In genomic region chr20:49482621-49483017, GRCh38 we compare ENCODE assay signal across 9 cellular contexts. TPM values are rescaled to one million over a fixed set of nuclear protein-coding genes. Genes with fewer than 3 reads are reported as not detected.
DNase-seq lines count a peak whose midpoint lies in the region; ATAC-seq and TF ChIP-seq lines count a peak whose summit lies in the region.
"Had no signal": no experiment of that assay in that cellular context is flagged by ENCODE, and none has a peak within 500 bp of the region (broad histone marks: within the 10 kb centered on the region; RNA-seq: fewer than 3 reads in every experiment).

KCNB1 (minus strand) TSS chr20:49482668; CDS start chr20:49482480, 188 bp downstream.

- ATAC-seq in IMR-90 (ENCODE audit: low read depth) (peak; percentile 69), HG03097 (IDR thresholded peaks at IDR 0.05; ENCODE audit: low FRiP score, unreplicated experiment) (no peak)

- intact Hi-C loops in IMR-90 (cut with micrococcal nuclease) = loop anchor here (5.0 to 10.0 kb wide), 2 partner anchors 50 to 98 kb away; no protein-coding TSS in a partner anchor

- TF ChIP-seq RAD21 in IMR-90 (IDR thresholded peaks at IDR 0.05; ENCODE audit: low read length) = no peak

- no peak within 1 kb of the TSS for H3K56ac ChIP-seq in IMR-90 (ENCODE audit: extremely low read depth, insufficient read depth, low read length)

- no peak within 1 kb of the TSS for H3K4me3 ChIP-seq in IMR-90 (ENCODE audit: insufficient read depth, low read depth, low read length)
- H3K4me3 ChIP-seq in esophagus (ENCODE audit: low read depth in 1 of 2, low read length in 2 of 2) = peak within 1 kb of the TSS in 1 of 2 donors; percentile 33

- no peak within 1 kb of the TSS for H3K9ac ChIP-seq in IMR-90 (ENCODE audit: low read depth, low read length)

- no peak within 1 kb of the TSS for H4K91ac ChIP-seq in IMR-90 (ENCODE audit: insufficient read depth, low read depth, low read length)

- H3K36me3 ChIP-seq in IMR-90 (ENCODE audit: control insufficient read depth, insufficient read depth, low read length) = no peaks in the 10 kb centered on the region
- no peaks in the 10 kb centered on the region for H3K36me3 ChIP-seq in esophagus (ENCODE audit: control insufficient read depth in 2 of 2, insufficient read depth in 2 of 2, low read length in 1 of 2)

- H3K9me3 ChIP-seq in IMR-90 (ENCODE audit: control insufficient read depth, insufficient read depth, low read length) = 0 out of 2 replicates have a peak, but pooled peaks cover 1% of the 10 kb centered on the region
- H3K9me3 ChIP-seq in esophagus (ENCODE audit: control insufficient read depth in 2 of 2, insufficient read depth in 1 of 2, low read depth in 1 of 2, low read length in 1 of 2) = no peaks in the 10 kb centered on the region

- no peak within 1 kb of the TSS for H4K5ac ChIP-seq in IMR-90 (ENCODE audit: low read depth, low read length)

- no peak within 1 kb of the TSS for H2BK120ac ChIP-seq in IMR-90 (ENCODE audit: low read depth, low read length)

- CTCF ChIA-PET in IMR-90 (lab: Yijun Ruan, JAX) = no interaction called here

- H3K27ac ChIP-seq in IMR-90 (ENCODE audit: insufficient read depth, low read length) (no peak within 1 kb of the TSS), esophagus (ENCODE audit: low read depth in 2 of 2, low read length in 1 of 2) (peak within 1 kb of the TSS; percentile 26 to 43)
- H3K27ac ChIP-seq: C4-2B had no signal

- H3K27me3 ChIP-seq in IMR-90 (ENCODE audit: control insufficient read depth, insufficient read depth, low read length) (peaks cover 65% of the 10 kb centered on the region), esophagus (ENCODE audit: control insufficient read depth in 1 of 2, insufficient read depth in 2 of 2, low read length in 2 of 2) (peaks cover 0 to 2% of the 10 kb centered on the region in 2 donors)

- DNase-seq in 8988T = peak; percentile 50
- peak; percentile 21 for DNase-seq in IMR-90
- peak; percentile 7 for DNase-seq in activated T-cell treated with anti-CD3 and anti-CD28 coated beads for 1 hour (ENCODE audit: low read depth)
- DNase-seq in mucosa of gallbladder (ENCODE audit: low spot score) = peak; percentile 46
- no peak for DNase-seq in SHP77 treated with DMSO at 0.1 percent for 48 hours (lab: John Stamatoyannopoulos, UW)

- TF ChIP-seq CTCF in IMR-90 (conservative IDR thresholded peaks at IDR 0.05; ENCODE audit: low read depth, low read length) (no peak), subcutaneous adipose tissue (IDR thresholded peaks at IDR 0.05; ENCODE audit: low read depth) (no peak)

- no CpG with 5 or more reads among the region's 34 CpGs for WGBS in IMR-90 (ENCODE audit: extremely low coverage in 2 of 2, insufficient read length in 1 of 2), 2 experiments
- 3 to 4% methylated on average over 32 to 34 of the region's 34 CpGs for WGBS in esophagus, 2 donors

- no peak within 1 kb of the TSS for H2BK5ac ChIP-seq in IMR-90 (ENCODE audit: low read depth, low read length, poor library complexity, severe bottlenecking)

- no peak within 1 kb of the TSS for H3K18ac ChIP-seq in IMR-90 (ENCODE audit: low read depth, low read length)

- H3K9me1 ChIP-seq in IMR-90 (ENCODE audit: insufficient read depth, low read length) = 0 out of 2 replicates have a peak, but pooled peaks cover 3% of the 10 kb centered on the region

- H3K4me1 ChIP-seq in IMR-90 (ENCODE audit: control insufficient read depth, insufficient read depth, low read length) (no peaks in the 10 kb centered on the region), esophagus (ENCODE audit: control insufficient read depth in 2 of 2, insufficient read depth in 2 of 2, low read length in 1 of 2) (peaks cover 4 to 5% of the 10 kb centered on the region in 2 donors)

- dilution Hi-C loops in IMR-90 (cut with HindIII; ENCODE audit: low sequenced_read_pairs, unreplicated experiment) = no loop called here

- no peak within 1 kb of the TSS for H2AK9ac ChIP-seq in IMR-90 (replicated peaks; ENCODE audit: low read depth, low read length, poor library complexity)

- in situ Hi-C loops in IMR-90 (cut with MboI; ENCODE audit: low sequenced_read_pairs) = no loop called here

- BruUV-seq in IMR-90 (replicated peaks; lab: Mats Ljungman, UMichigan) = no TSS peak

- H3K4ac ChIP-seq in IMR-90 (ENCODE audit: low read depth, low read length) = no peak within 1 kb of the TSS

- H3K14ac ChIP-seq in IMR-90 (replicated peaks; ENCODE audit: low read depth, low read length) = no peak within 1 kb of the TSS

- no peak within 1 kb of the TSS for H2BK20ac ChIP-seq in IMR-90 (ENCODE audit: low read depth, low read length)

- no peaks in the 10 kb centered on the region for H3K79me1 ChIP-seq in IMR-90 (ENCODE audit: low read depth in 1 of 2, low read length in 2 of 2)

- no peak within 1 kb of the TSS; the same call in 1 of the 2 replicates for H3K4me2 ChIP-seq in IMR-90 (ENCODE audit: low read depth, low read length)

- 0 out of 2 replicates have a peak, but pooled peaks cover 6% of the 10 kb centered on the region for H4K20me1 ChIP-seq in IMR-90 (ENCODE audit: insufficient read depth, low read length)

- H2AFZ ChIP-seq in IMR-90 (replicated peaks; ENCODE audit: low read length, poor library complexity) = no peak within 1 kb of the TSS

- no peak within 1 kb of the TSS for H2AK5ac ChIP-seq in IMR-90 (ENCODE audit: low read depth, low read length)

- POLR2A ChIA-PET in IMR-90 (lab: Charles Lee; ENCODE audit: unreplicated experiment) = no interaction called here

- H2BK15ac ChIP-seq in IMR-90 (ENCODE audit: low read depth, low read length) = no peak within 1 kb of the TSS

- TF ChIP-seq POLR2A in IMR-90 (IDR thresholded peaks at IDR 0.05; ENCODE audit: low read depth, low read length) = no peak

- H3K23ac ChIP-seq in IMR-90 (ENCODE audit: low read depth, low read length) = no peak within 1 kb of the TSS

- H4K8ac ChIP-seq in IMR-90 (ENCODE audit: low read depth in 2 of 2, low read length in 2 of 2) = no peak within 1 kb of the TSS

TF ChIP-seq in IMR-90, 13 proteins besides CTCF, POLR2A, EP300 and RAD21:
- TF ChIP-seq MAZ (IDR thresholded peaks at IDR 0.05; ENCODE audit: borderline replicate concordance, low read depth, low read length) (peak; percentile 63; the same call in 1 of the 2 replicates), RFX5 (IDR thresholded peaks at IDR 0.05; ENCODE audit: low read depth, low read length) (no peak), BHLHE40 (IDR thresholded peaks at IDR 0.05; ENCODE audit: low read depth, low read length) (no peak), CHD1 (IDR thresholded peaks at IDR 0.05; ENCODE audit: low read depth, low read length) (no peak), RCOR1 (IDR thresholded peaks at IDR 0.05; ENCODE audit: insufficient replicate concordance, low read length) (peak; percentile 17), MAFK (IDR thresholded peaks at IDR 0.05; ENCODE audit: low read depth, low read length) (no peak)

RNA-seq across cellular contexts. Expression of gene KCNB1, which starts in this region (rescaled TPM):
- not detected in 2 replicates for total RNA-seq in IMR-90 (2012; rRNA removed)
- polyA plus RNA-seq in IMR-90 (2012; rRNA removed) = 0.05 TPM in 1 of 2 replicates, not detected in the other
- polyA plus RNA-seq in IMR-90 (2012; cell fraction: cytosol; rRNA removed) = 0.02 TPM in 1 of 2 replicates, not detected in the other
- polyA plus RNA-seq in IMR-90 (2012; cell fraction: nucleus; rRNA removed; ENCODE audit: low replicate concordance) = 0.01 TPM in 2 replicates
- polyA plus RNA-seq in esophagus = under 1 TPM; 0.33 to 0.49 TPM
- 7.1 TPM for total RNA-seq in mucosa of gallbladder
- 10 to 100 TPM in 3 of 4 donors, 1 to 10 TPM in 1; 8.7 to 24.5 (median 17.7) TPM for total RNA-seq in subcutaneous adipose tissue

Comparison
In these comparisons a context has a peak if more than half of its experiments do, and no peak if none do; other contexts are left out.
1. Peak in DNase-seq and ATAC-seq in IMR-90; RNA of the gene not detected or under 1 TPM.